ENCODE assay signal across 9 cellular contexts in genomic region chr1:180923024-180923841, GRCh38. TPM values are rescaled to one million over a fixed set of nuclear protein-coding genes. Genes with fewer than 3 reads are reported as not detected.
DNase-seq lines count a peak whose midpoint lies in the region; ATAC-seq and TF ChIP-seq lines count a peak whose summit lies in the region.
"Had no signal": no experiment of that assay in that cellular context is flagged by ENCODE, and none has a peak within 500 bp of the region (broad histone marks: within the 10 kb centered on the region; RNA-seq: fewer than 3 reads in every experiment).

No MANE protein-coding gene starts in this region.

- no peak for TF ChIP-seq CTCF in choroid plexus epithelial cell (conservative IDR thresholded peaks at IDR 0.05; ENCODE audit: low read depth, low read length)

- no peak overlapping the region for H3K4me3 ChIP-seq in choroid plexus epithelial cell (ENCODE audit: low read depth, low read length)

- ATAC-seq in GM18867 (IDR thresholded peaks at IDR 0.05; ENCODE audit: unreplicated experiment) (peak; percentile 44), GM21381 (IDR thresholded peaks at IDR 0.05; ENCODE audit: unreplicated experiment) (no peak), HG02610 (IDR thresholded peaks at IDR 0.05; ENCODE audit: unreplicated experiment) (no peak)
- ATAC-seq: Panc1 had no signal

- DNase-seq in M059J (ENCODE audit: low read depth) (peak; percentile 77), choroid plexus epithelial cell (ENCODE audit: low read depth) (peak; percentile 30), myocyte (ENCODE audit: low read depth) (peak; percentile 91), OCI-M2 (lab: John Stamatoyannopoulos, UW; ENCODE audit: unreplicated experiment) (no peak), posterior vena cava (ENCODE audit: low spot score) (no peak)

- intact Hi-C loops in posterior vena cava (cut with DNase I) = no loop called here

RNA-seq across cellular contexts. Expression of gene KIAA1614, which starts 10.5 kb away (rescaled TPM):
- 1.9 and 2.8 TPM in 2 replicates for total RNA-seq in M059J (2014; rRNA removed; shearing (Covaris generic))
- total RNA-seq in myocyte (6.5 and 7.9 TPM in 2 replicates), posterior vena cava (10 to 100 TPM; 10.7 to 12.7 TPM)
- 4.4 TPM for polyA plus RNA-seq in myocyte (2012)

Comparison
In these comparisons a context has a peak if more than half of its experiments do, and no peak if none do; other contexts are left out.
1. DNase-seq: peak in M059J (single experiment), choroid plexus epithelial cell (single experiment) and myocyte (single experiment); none in OCI-M2 (single experiment) and posterior vena cava (single experiment).